ENCODE assay signal across 1 cellular context in genomic region chr12:132685400-132685799, GRCh38.
TF ChIP-seq lines count a peak whose summit lies in the region.

No MANE protein-coding gene starts in this region.

TF ChIP-seq in GM23338, 12 proteins besides CTCF, POLR2A, EP300 and RAD21 (continued from another document):
- TF ChIP-seq, protein P1, sequence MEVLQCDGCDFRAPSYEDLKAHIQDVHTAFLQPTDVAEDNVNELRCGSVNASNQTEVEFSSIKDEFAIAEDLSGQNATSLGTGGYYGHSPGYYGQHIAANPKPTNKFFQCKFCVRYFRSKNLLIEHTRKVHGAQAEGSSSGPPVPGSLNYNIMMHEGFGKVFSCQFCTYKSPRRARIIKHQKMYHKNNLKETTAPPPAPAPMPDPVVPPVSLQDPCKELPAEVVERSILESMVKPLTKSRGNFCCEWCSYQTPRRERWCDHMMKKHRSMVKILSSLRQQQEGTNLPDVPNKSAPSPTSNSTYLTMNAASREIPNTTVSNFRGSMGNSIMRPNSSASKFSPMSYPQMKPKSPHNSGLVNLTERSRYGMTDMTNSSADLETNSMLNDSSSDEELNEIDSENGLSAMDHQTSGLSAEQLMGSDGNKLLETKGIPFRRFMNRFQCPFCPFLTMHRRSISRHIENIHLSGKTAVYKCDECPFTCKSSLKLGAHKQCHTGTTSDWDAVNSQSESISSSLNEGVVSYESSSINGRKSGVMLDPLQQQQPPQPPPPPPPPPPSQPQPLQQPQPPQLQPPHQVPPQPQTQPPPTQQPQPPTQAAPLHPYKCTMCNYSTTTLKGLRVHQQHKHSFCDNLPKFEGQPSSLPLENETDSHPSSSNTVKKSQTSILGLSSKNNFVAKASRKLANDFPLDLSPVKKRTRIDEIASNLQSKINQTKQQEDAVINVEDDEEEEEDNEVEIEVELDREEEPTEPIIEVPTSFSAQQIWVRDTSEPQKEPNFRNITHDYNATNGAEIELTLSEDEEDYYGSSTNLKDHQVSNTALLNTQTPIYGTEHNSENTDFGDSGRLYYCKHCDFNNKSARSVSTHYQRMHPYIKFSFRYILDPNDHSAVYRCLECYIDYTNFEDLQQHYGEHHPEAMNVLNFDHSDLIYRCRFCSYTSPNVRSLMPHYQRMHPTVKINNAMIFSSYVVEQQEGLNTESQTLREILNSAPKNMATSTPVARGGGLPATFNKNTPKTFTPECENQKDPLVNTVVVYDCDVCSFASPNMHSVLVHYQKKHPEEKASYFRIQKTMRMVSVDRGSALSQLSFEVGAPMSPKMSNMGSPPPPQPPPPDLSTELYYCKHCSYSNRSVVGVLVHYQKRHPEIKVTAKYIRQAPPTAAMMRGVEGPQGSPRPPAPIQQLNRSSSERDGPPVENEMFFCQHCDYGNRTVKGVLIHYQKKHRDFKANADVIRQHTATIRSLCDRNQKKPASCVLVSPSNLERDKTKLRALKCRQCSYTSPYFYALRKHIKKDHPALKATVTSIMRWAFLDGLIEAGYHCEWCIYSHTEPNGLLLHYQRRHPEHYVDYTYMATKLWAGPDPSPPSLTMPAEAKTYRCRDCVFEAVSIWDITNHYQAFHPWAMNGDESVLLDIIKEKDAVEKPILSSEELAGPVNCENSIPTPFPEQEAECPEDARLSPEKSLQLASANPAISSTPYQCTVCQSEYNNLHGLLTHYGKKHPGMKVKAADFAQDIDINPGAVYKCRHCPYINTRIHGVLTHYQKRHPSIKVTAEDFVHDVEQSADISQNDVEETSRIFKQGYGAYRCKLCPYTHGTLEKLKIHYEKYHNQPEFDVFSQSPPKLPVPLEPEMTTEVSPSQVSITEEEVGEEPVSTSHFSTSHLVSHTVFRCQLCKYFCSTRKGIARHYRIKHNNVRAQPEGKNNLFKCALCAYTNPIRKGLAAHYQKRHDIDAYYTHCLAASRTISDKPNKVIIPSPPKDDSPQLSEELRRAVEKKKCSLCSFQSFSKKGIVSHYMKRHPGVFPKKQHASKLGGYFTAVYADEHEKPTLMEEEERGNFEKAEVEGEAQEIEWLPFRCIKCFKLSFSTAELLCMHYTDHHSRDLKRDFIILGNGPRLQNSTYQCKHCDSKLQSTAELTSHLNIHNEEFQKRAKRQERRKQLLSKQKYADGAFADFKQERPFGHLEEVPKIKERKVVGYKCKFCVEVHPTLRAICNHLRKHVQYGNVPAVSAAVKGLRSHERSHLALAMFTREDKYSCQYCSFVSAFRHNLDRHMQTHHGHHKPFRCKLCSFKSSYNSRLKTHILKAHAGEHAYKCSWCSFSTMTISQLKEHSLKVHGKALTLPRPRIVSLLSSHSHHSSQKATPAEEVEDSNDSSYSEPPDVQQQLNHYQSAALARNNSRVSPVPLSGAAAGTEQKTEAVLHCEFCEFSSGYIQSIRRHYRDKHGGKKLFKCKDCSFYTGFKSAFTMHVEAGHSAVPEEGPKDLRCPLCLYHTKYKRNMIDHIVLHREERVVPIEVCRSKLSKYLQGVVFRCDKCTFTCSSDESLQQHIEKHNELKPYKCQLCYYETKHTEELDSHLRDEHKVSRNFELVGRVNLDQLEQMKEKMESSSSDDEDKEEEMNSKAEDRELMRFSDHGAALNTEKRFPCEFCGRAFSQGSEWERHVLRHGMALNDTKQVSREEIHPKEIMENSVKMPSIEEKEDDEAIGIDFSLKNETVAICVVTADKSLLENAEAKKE (CRISPR knock-in tag; IDR thresholded peaks at IDR 0.05), result no peak
- TF ChIP-seq POLR2AphosphoS5 (IDR thresholded peaks at IDR 0.05; ENCODE audit: low read depth) (no peak), NANOG (IDR thresholded peaks at IDR 0.05; ENCODE audit: borderline replicate concordance) (no peak), ETS1 (IDR thresholded peaks at IDR 0.05) (no peak), ZNF331 (CRISPR knock-in tag; IDR thresholded peaks at IDR 0.05; ENCODE audit: low read depth) (no peak), REST (IDR thresholded peaks at IDR 0.05; ENCODE audit: unreplicated experiment) (no peak), EZH2 (IDR thresholded peaks at IDR 0.05; ENCODE audit: low read depth, unreplicated experiment) (no peak)
